Comparison of ENCODE assay signal across 25 cellular contexts in the genomic region with DNA sequence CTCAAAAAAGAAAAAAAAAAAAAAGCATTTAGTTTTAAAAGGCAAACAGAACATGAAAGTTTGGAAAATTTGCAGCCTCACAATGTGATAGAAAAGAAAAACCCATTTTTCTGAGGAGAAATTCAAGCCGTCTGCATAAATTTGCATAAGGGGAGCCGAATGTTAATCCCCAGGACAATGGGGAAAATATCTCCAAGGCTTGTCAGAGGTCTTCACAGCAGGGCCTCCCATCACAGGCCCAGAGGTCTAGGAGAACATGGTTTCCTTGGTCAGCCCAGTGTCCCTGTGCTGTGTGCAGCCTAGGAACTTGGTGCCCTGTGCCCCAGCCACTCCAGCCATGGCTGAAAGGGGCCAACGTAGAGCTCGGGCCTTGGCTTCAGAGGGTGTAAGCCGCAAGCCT.
DNase-seq lines count a peak whose midpoint lies in the region; ATAC-seq, FAIRE-seq and TF ChIP-seq lines count a peak whose summit lies in the region.
"Had no signal": no experiment of that assay in that cellular context is flagged by ENCODE, and none has a peak within 500 bp of the region (broad histone marks: within the 10 kb centered on the region; RNA-seq: fewer than 3 reads in every experiment).

No MANE protein-coding gene starts in this region.

- no peak overlapping the region for H3K56ac ChIP-seq in H1 (replicated peaks; ENCODE audit: insufficient read length, low read depth, low read length)

- no peaks in the 10 kb centered on the region for H3K79me1 ChIP-seq in H1 (ENCODE audit: low read depth, low read length)

- H3K9me3 Mint-ChIP-seq in GM23338 (peaks cover 38% of the 10 kb centered on the region), osteocyte (ENCODE audit: unreplicated experiment) (peaks cover 25% of the 10 kb centered on the region)
- peaks cover 14% of the 10 kb centered on the region for H3K9me3 Mint-ChIP-seq in T-helper 2 cell treated with Interferon-gamma antibody and Interleukin-4, amounts not matched to agents 5 μg/mL and 100 μg/mL, for 36 hours

- no peaks in the 10 kb centered on the region for H3K27me3 Mint-ChIP-seq in GM23338 (ENCODE audit: insufficient read depth, low read depth, poor library complexity)
- H3K27me3 Mint-ChIP-seq in osteocyte (ENCODE audit: unreplicated experiment): no peaks in the 10 kb centered on the region
- H3K27me3 Mint-ChIP-seq in T-helper 2 cell treated with Interferon-gamma antibody and Interleukin-4, amounts not matched to agents 5 μg/mL and 100 μg/mL, for 36 hours (ENCODE audit: low read depth): no peaks in the 10 kb centered on the region
- H3K27me3 Mint-ChIP-seq: CD4-positive, alpha-beta T cell had no signal

- peaks cover 35% of the 10 kb centered on the region for H3K79me2 ChIP-seq in GM23338 (replicated peaks; ENCODE audit: insufficient read depth)
- no peaks in the 10 kb centered on the region for H3K79me2 ChIP-seq in H1 (ENCODE audit: control insufficient read depth in 1 of 2, insufficient read depth in 2 of 2, low read length in 2 of 2)

- H3K4me1 ChIP-seq in GM23338 (ENCODE audit: insufficient read depth) (peaks cover 7% of the 10 kb centered on the region; the same call in 1 of the 2 replicates), H1 (replicated peaks in 1 of 4; ENCODE audit: control insufficient read depth in 3 of 4, insufficient read depth in 4 of 4, low read length in 3 of 4) (no peaks in the 10 kb centered on the region; a peak in 2 of 7 replicates), kidney (ENCODE audit: control insufficient read depth in 1 of 2, insufficient read depth in 1 of 2, low read depth in 1 of 2, low read length in 2 of 2) (peaks cover 0 to 4% of the 10 kb centered on the region in 2 donors)
- H3K4me1 ChIP-seq: A549; BE2C; BLaER1 treated with 17β-estradiol and CSF1 and Interleukin-3, amounts not matched to agents 10 nM and 100 nM; HAP-1 had no signal

- H3K27ac ChIP-seq in GM23338 (ENCODE audit: low read depth) (no peak overlapping the region), H1 (ENCODE audit: low read depth, low read length) (no peak overlapping the region), kidney (ENCODE audit: low read depth in 2 of 2, low read length in 2 of 2) (no peak overlapping the region)
- H3K27ac ChIP-seq: A549; BLaER1 treated with 17β-estradiol and CSF1 and Interleukin-3, amounts not matched to agents 10 nM and 100 nM; GM23248 had no signal

- TF ChIP-seq POLR2A in H1 (IDR thresholded peaks at IDR 0.05; ENCODE audit: control extremely low read depth in 1 of 2, low read depth in 2 of 2, low read length in 2 of 2): no peak

- TF ChIP-seq CTCF in GM23338 (conservative IDR thresholded peaks at IDR 0.05; ENCODE audit: low read depth in 2 of 2): no peak
- no peak for TF ChIP-seq CTCF in H1 (IDR thresholded peaks at IDR 0.05; ENCODE audit: control extremely low read depth in 1 of 3, insufficient read depth in 1 of 3, low read depth in 1 of 3, low read length in 3 of 3)
- no peak for TF ChIP-seq CTCF in kidney (IDR thresholded peaks at IDR 0.05; ENCODE audit: borderline replicate concordance, extremely low read depth, insufficient read depth)
- TF ChIP-seq CTCF in osteocyte (IDR thresholded peaks at IDR 0.05): no peak

- no peak overlapping the region for H3K23ac ChIP-seq in H1 (ENCODE audit: insufficient read length)

- H3K14ac ChIP-seq in H1 (ENCODE audit: insufficient read length): no peak overlapping the region

- H3K9me3 ChIP-seq in H1 (ENCODE audit: insufficient read depth in 2 of 2, low read depth in 1 of 2, low read length in 1 of 2) (peaks cover 0 to 2% of the 10 kb centered on the region in 2 experiments; a peak in 1 of 4 replicates), kidney (ENCODE audit: control insufficient read depth in 1 of 2, low read length in 2 of 2) (no peaks in the 10 kb centered on the region)
- H3K9me3 ChIP-seq: A549, BE2C, HAP-1 had no signal

- H3K18ac ChIP-seq in H1 (ENCODE audit: extremely low read depth, low read length): no peak overlapping the region

- no peak overlapping the region for H2AK5ac ChIP-seq in H1 (ENCODE audit: low read depth, low read length)

- no peak for FAIRE-seq in H1 (lab: Jason Lieb, UNC)
- no peak for FAIRE-seq in kidney (lab: Jason Lieb, UNC)
- FAIRE-seq: A549, D721Med, GM12891, H54 had no signal

- H4K20me1 ChIP-seq in GM23338 (replicated peaks; ENCODE audit: insufficient read depth) (no peaks in the 10 kb centered on the region; the same call in 1 of the 2 replicates), H1 (replicated peaks in 1 of 2; ENCODE audit: control insufficient read depth in 1 of 2, insufficient read depth in 2 of 2, low read length in 2 of 2) (no peaks in the 10 kb centered on the region)

- H2BK12ac ChIP-seq in H1 (ENCODE audit: low read depth, low read length): no peak overlapping the region

- H3K4me2 ChIP-seq in GM23338 (no peak overlapping the region), H1 (ENCODE audit: insufficient read depth in 1 of 2, low read depth in 2 of 2, low read length in 2 of 2) (no peak overlapping the region)
- H3K4me2 ChIP-seq: A549; BLaER1 treated with 17β-estradiol and CSF1 and Interleukin-3, amounts not matched to agents 10 nM and 100 nM had no signal

- DNase-seq in GM23338 (ENCODE audit: low spot score) (peak; percentile 10), H1 (ENCODE audit: low read depth in 1 of 2, low spot score in 2 of 2) (no peak), kidney (peak; percentile 46), osteocyte (ENCODE audit: extremely low spot score, unreplicated experiment) (no peak), NCI-H1105 treated with DMSO at 0.1 percent for 48 hours (lab: John Stamatoyannopoulos, UW) (no peak)
- DNase-seq in T-helper 2 cell treated with Interferon-gamma antibody and Interleukin-4, amounts not matched to agents 5 μg/mL and 100 μg/mL, for 36 hours (ENCODE audit: low spot score): no peak
- no peak for DNase-seq in stimulated activated naive CD4-positive, alpha-beta T cell treated with Interleukin-2 at 50 U/mL for 16 hours (lab: John Stamatoyannopoulos, UW)
- DNase-seq: 8988T; ACHN; AML-193; BE2C; CD4-positive, alpha-beta T cell; CD8-positive, alpha-beta memory T cell; DMS 273 treated with DMSO at 0.1 percent for 48 hours; DMS79 treated with DMSO at 0.1 percent for 48 hours; GF-D8; GM23248; HFFc6 had no signal

- H3K4ac ChIP-seq in H1 (replicated peaks; ENCODE audit: insufficient read length, low read depth, low read length): no peak overlapping the region

- no peak for TF ChIP-seq RAD21 in H1 (IDR thresholded peaks at IDR 0.05 in 1 of 2, conservative IDR thresholded peaks at IDR 0.05 in 1 of 2; ENCODE audit: low read depth in 2 of 2, low read length in 2 of 2)

- TF ChIP-seq EP300 in H1 (IDR thresholded peaks at IDR 0.05; ENCODE audit: borderline replicate concordance in 1 of 2, low read depth in 2 of 2, low read length in 2 of 2): no peak

- CTCF ChIA-PET in H1 (lab: Charles Lee; ENCODE audit: partially characterized antibody): interaction anchor here (0.7 to 1.9 kb wide), 2 partner anchors 41 to 51 kb away, joined by 4 to 6 read pairs; no protein-coding TSS in a partner anchor

- H3K9ac ChIP-seq in H1 (replicated peaks in 1 of 4; ENCODE audit: extremely low read depth in 1 of 4, low read depth in 3 of 4, low read length in 3 of 4): no peak overlapping the region
- H3K9ac ChIP-seq in kidney (ENCODE audit: low read length in 2 of 2): no peak overlapping the region
- H3K9ac ChIP-seq: BLaER1 treated with 17β-estradiol and CSF1 and Interleukin-3, amounts not matched to agents 10 nM and 100 nM; GM23248 had no signal

- no peaks in the 10 kb centered on the region for H3K27me3 ChIP-seq in GM23338 (ENCODE audit: insufficient read depth)
- no peaks in the 10 kb centered on the region for H3K27me3 ChIP-seq in H1 (replicated peaks in 1 of 4; ENCODE audit: control insufficient read depth in 3 of 4, extremely low read depth in 1 of 4, insufficient read depth in 3 of 4, low read length in 3 of 4)
- H3K27me3 ChIP-seq: BE2C; BLaER1 treated with 17β-estradiol and CSF1 and Interleukin-3, amounts not matched to agents 10 nM and 100 nM had no signal

- H3K4me3 ChIP-seq in GM23338 (no peak overlapping the region), H1 (ENCODE audit: extremely low read depth in 1 of 4, insufficient read depth in 2 of 4, low read depth in 3 of 4, low read length in 4 of 4) (no peak overlapping the region), kidney (ENCODE audit: low read length in 2 of 2) (no peak overlapping the region)
- H3K4me3 ChIP-seq: A549; BLaER1 treated with 17β-estradiol and CSF1 and Interleukin-3, amounts not matched to agents 10 nM and 100 nM; GM23248; HAP-1 had no signal

- H3K36me3 ChIP-seq in GM23338 (ENCODE audit: insufficient read depth): 0 out of 2 replicates have a peak, but pooled peaks cover 5% of the 10 kb centered on the region
- no peaks in the 10 kb centered on the region for H3K36me3 ChIP-seq in H1 (ENCODE audit: control insufficient read depth in 2 of 4, insufficient read depth in 4 of 4, low read length in 3 of 4)
- H3K36me3 ChIP-seq in kidney (ENCODE audit: control insufficient read depth in 1 of 2, insufficient read depth in 2 of 2, low read length in 2 of 2): no peaks in the 10 kb centered on the region
- H3K36me3 ChIP-seq: BE2C, HAP-1 had no signal

- POLR2A ChIA-PET in H1 (lab: Charles Lee; ENCODE audit: partially characterized antibody): interaction anchor here (0.6 kb wide), 1 partner anchor 20 kb away, joined by 3 read pairs; no protein-coding TSS in a partner anchor

- H3K4me3 Mint-ChIP-seq in GM23338 (no peak overlapping the region), osteocyte (ENCODE audit: unreplicated experiment) (no peak overlapping the region)
- H3K4me3 Mint-ChIP-seq in T-helper 2 cell treated with Interferon-gamma antibody and Interleukin-4, amounts not matched to agents 5 μg/mL and 100 μg/mL, for 36 hours: no peak overlapping the region
- H3K4me3 Mint-ChIP-seq: CD14-positive monocyte; CD4-positive, alpha-beta T cell; CD8-positive, alpha-beta memory T cell; HFFc6 had no signal

- no peak overlapping the region for H3K27ac Mint-ChIP-seq in GM23338
- peak overlapping the region; percentile 29 for H3K27ac Mint-ChIP-seq in osteocyte (ENCODE audit: unreplicated experiment)
- H3K27ac Mint-ChIP-seq in T-helper 2 cell treated with Interferon-gamma antibody and Interleukin-4, amounts not matched to agents 5 μg/mL and 100 μg/mL, for 36 hours: no peak overlapping the region
- H3K27ac Mint-ChIP-seq: CD14-positive monocyte; CD4-positive, alpha-beta T cell; CD8-positive, alpha-beta memory T cell; HFFc6 had no signal

- H2AFZ ChIP-seq in GM23338 (no peak overlapping the region), H1 (ENCODE audit: low read length) (no peak overlapping the region)
- H2AFZ ChIP-seq: GM23248 had no signal

- no peak overlapping the region for H2BK20ac ChIP-seq in H1 (ENCODE audit: low read length)

- no peak overlapping the region for H4K5ac ChIP-seq in H1 (ENCODE audit: insufficient read length, low read depth, low read length)

- no peaks in the 10 kb centered on the region; the same call in 1 of the 2 replicates for H3K23me2 ChIP-seq in H1 (ENCODE audit: low read depth, low read length)

- no peak overlapping the region for H4K8ac ChIP-seq in H1 (ENCODE audit: extremely low read depth, insufficient read depth, low read length)

- intact Hi-C loops in kidney (cut with DNase I): no loop called here

- peaks cover 27% of the 10 kb centered on the region for H3K36me3 Mint-ChIP-seq in GM23338 (ENCODE audit: low read depth)
- H3K36me3 Mint-ChIP-seq in osteocyte (ENCODE audit: unreplicated experiment): peaks cover 7% of the 10 kb centered on the region
- peaks cover 1% of the 10 kb centered on the region for H3K36me3 Mint-ChIP-seq in T-helper 2 cell treated with Interferon-gamma antibody and Interleukin-4, amounts not matched to agents 5 μg/mL and 100 μg/mL, for 36 hours (ENCODE audit: low read depth)

- no peak overlapping the region for H4K91ac ChIP-seq in H1 (replicated peaks; ENCODE audit: insufficient read length, low read length)

- no peaks in the 10 kb centered on the region for H3F3A ChIP-seq in GM23338 (replicated peaks; ENCODE audit: low read depth)

- H3K4me1 Mint-ChIP-seq in GM23338 (peaks cover 4% of the 10 kb centered on the region; the same call in 2 of the 3 replicates), osteocyte (ENCODE audit: unreplicated experiment) (peaks cover 17% of the 10 kb centered on the region)
- peaks cover 2% of the 10 kb centered on the region for H3K4me1 Mint-ChIP-seq in T-helper 2 cell treated with Interferon-gamma antibody and Interleukin-4, amounts not matched to agents 5 μg/mL and 100 μg/mL, for 36 hours (ENCODE audit: low read depth)
- H3K4me1 Mint-ChIP-seq: CD14-positive monocyte had no signal

- H2BK5ac ChIP-seq in H1 (ENCODE audit: low read depth, low read length): no peak overlapping the region

- H2BK120ac ChIP-seq in H1 (replicated peaks; ENCODE audit: low read depth, low read length): no peak overlapping the region

- peaks cover 9% of the 10 kb centered on the region; the same call in 1 of the 2 replicates for H3K9me2 ChIP-seq in GM23338 (ENCODE audit: insufficient read depth)

- H2BK15ac ChIP-seq in H1 (ENCODE audit: low read length): no peak overlapping the region

- 90% methylated on average over 5 of the region's 5 CpGs; no CpG with 5 or more reads in 1 of the 2 experiments for WGBS in H1 (ENCODE audit: extremely low coverage in 1 of 2, insufficient coverage in 1 of 2, insufficient read length in 1 of 2, insufficient replicate concordance in 2 of 2, low coverage in 1 of 2, low lambda C conversion rate in 2 of 2, missing lambda C conversion rate in 1 of 2), 2 experiments

- ATAC-seq in GM23338: no peak
- ATAC-seq: A549 had no signal

Comparison
In these comparisons a context has a peak if more than half of its experiments do, and no peak if none do; other contexts are left out.
1. DNase-seq: peak in GM23338 (single experiment) and kidney (single experiment); none in H1 (0 of 2), osteocyte (single experiment), NCI-H1105 treated with DMSO at 0.1 percent for 48 hours (single experiment), T-helper 2 cell treated with Interferon-gamma antibody and Interleukin-4, amounts not matched to agents 5 μg/mL and 100 μg/mL, for 36 hours (single experiment) and stimulated activated naive CD4-positive, alpha-beta T cell treated with Interleukin-2 at 50 U/mL for 16 hours (single experiment).